ENCODE assay signal across 10 cellular contexts in the genomic region with DNA sequence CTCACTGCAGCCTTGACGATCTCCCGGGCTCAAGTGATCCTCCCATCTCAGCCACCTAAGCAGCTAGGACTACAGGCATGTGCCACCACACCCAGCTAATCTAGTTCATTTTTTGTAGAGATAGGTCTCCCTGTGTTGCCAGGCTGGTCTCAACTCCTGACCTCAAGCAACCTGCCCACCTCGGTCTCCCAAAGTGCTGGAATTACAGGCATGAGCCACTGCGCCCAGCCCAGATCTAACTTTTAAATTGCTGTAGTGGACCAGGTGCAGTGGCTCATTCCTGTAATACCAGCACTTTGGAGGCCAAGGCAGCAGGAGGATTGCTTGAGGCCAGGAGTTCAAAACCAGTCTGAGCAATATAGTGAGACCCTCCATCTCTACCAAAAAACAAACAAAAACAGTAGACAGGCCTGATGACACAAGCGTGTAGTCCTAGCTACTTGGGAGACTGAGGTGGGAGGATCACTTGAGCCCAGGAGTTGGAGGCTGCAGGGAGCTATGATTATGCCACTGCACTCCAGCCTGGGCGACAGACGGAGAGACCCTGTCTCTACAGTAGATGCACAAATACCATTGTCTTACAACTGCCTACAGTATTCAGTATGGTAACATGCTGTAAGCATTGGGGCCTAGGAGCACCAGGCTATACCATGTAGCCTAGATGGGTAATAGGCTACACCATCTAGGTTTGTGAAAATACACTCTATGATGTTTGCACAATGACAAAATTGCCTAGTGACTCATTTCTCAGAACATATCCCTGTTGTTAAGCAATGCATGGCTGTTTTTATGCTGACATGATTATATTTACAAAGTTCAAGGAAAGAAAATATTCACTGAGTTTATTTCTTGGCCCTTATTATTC. TPM values are rescaled to one million over a fixed set of nuclear protein-coding genes. Genes with fewer than 3 reads are reported as not detected.
A peak's percentile ranks its signal among the peaks of the same experiment; 100 is the strongest.
DNase-seq lines count a peak whose midpoint lies in the region; ATAC-seq, FAIRE-seq and TF ChIP-seq lines count a peak whose summit lies in the region.
"Had no signal": no experiment of that assay in that cellular context is flagged by ENCODE, and none has a peak within 500 bp of the region (broad histone marks: within the 10 kb centered on the region; RNA-seq: fewer than 3 reads in every experiment).

No MANE protein-coding gene starts in this region.

- intact Hi-C loops in kidney (cut with DNase I): no loop called here
- intact Hi-C loops in sigmoid colon (cut with DNase I): loop anchor here (10.0 kb wide), 1 partner anchor 657 kb away; no protein-coding TSS in a partner anchor

- H3K27ac ChIP-seq in HEK293 (ENCODE audit: extremely low read depth, low read depth, low read length): no peak overlapping the region
- no peak overlapping the region for H3K27ac ChIP-seq in kidney (ENCODE audit: low read depth in 2 of 2, low read length in 2 of 2)
- no peak overlapping the region for H3K27ac ChIP-seq in sigmoid colon

- H3K4me3 Mint-ChIP-seq in neural crest cell: peak overlapping the region; percentile 47

- CTCF ChIA-PET in HEK293 (lab: Yijun Ruan, JAX): no interaction called here

- no peak overlapping the region for H3K27ac Mint-ChIP-seq in neural crest cell (ENCODE audit: unreplicated experiment)

- H3K4me3 ChIP-seq in HEK293 (ENCODE audit: low read depth, low read length) (no peak overlapping the region), cardiac fibroblast (replicated peaks in 1 of 2; ENCODE audit: low read depth in 2 of 2, low read length in 2 of 2) (no peak overlapping the region), kidney (ENCODE audit: low read length in 2 of 2) (no peak overlapping the region), sigmoid colon (no peak overlapping the region)
- H3K4me3 ChIP-seq: esophagus squamous epithelium had no signal

- 40 to 80% methylated on average over 7 of the region's 7 CpGs for WGBS in sigmoid colon, 2 donors

- H3K9me3 ChIP-seq in HEK293 (ENCODE audit: control insufficient read depth, insufficient read depth, low read depth, low read length) (no peaks in the 10 kb centered on the region), kidney (ENCODE audit: control insufficient read depth in 1 of 2, low read length in 2 of 2) (no peaks in the 10 kb centered on the region), sigmoid colon (no peaks in the 10 kb centered on the region)
- H3K9me3 ChIP-seq: esophagus squamous epithelium had no signal

- no peak for TF ChIP-seq POLR2A in sigmoid colon (IDR thresholded peaks at IDR 0.05)

- FAIRE-seq in kidney (lab: Jason Lieb, UNC): no peak

- DNase-seq in NOMO-1 treated with dmso at 0.1 percent for 144 hours (lab: John Stamatoyannopoulos, UW; ENCODE audit: unreplicated experiment): peak; percentile 46
- DNase-seq in cardiac fibroblast (ENCODE audit: low read depth in 2 of 2): peak; percentile 67 to 87
- DNase-seq in neural crest cell (ENCODE audit: low read depth, low spot score): no peak
- no peak for DNase-seq in kidney
- no peak for DNase-seq in sigmoid colon
- DNase-seq: esophagus squamous epithelium, H7, OCI-M1 had no signal

- no peak for TF ChIP-seq CTCF in HEK293 (tag by site-specific recombination; IDR thresholded peaks at IDR 0.05)
- TF ChIP-seq CTCF in cardiac fibroblast (IDR thresholded peaks at IDR 0.05; ENCODE audit: low read depth, low read length): no peak
- TF ChIP-seq CTCF in neural crest cell (conservative IDR thresholded peaks at IDR 0.05): no peak
- no peak for TF ChIP-seq CTCF in kidney (IDR thresholded peaks at IDR 0.05; ENCODE audit: borderline replicate concordance, extremely low read depth, insufficient read depth)
- no peak for TF ChIP-seq CTCF in sigmoid colon (IDR thresholded peaks at IDR 0.05)

- no peak for TF ChIP-seq EP300 in sigmoid colon (IDR thresholded peaks at IDR 0.05)

- H3K4me1 ChIP-seq in HEK293 (ENCODE audit: control insufficient read depth, insufficient read depth, low read length): no peaks in the 10 kb centered on the region
- H3K4me1 ChIP-seq in kidney (ENCODE audit: control insufficient read depth in 1 of 2, insufficient read depth in 1 of 2, low read depth in 1 of 2, low read length in 2 of 2): peaks cover 4% of the 10 kb centered on the region in 2 donors
- peaks cover 0 to 15% (median 13%) of the 10 kb centered on the region in 4 donors for H3K4me1 ChIP-seq in sigmoid colon

- no peaks in the 10 kb centered on the region for H3K36me3 Mint-ChIP-seq in neural crest cell (ENCODE audit: low read depth)

- no peaks in the 10 kb centered on the region for H3K9me3 Mint-ChIP-seq in neural crest cell

- ATAC-seq in HG02588 (IDR thresholded peaks at IDR 0.05; ENCODE audit: unreplicated experiment): no peak

- POLR2A ChIA-PET in HEK293 (lab: Yijun Ruan, JAX): interaction anchor here (0.6 to 1.5 kb wide), 4 partner anchors 13 to 1901 kb away, joined by 3 to 5 read pairs (median 4); partner anchors contain the start of gene ARHGEF39

- H3K36me3 ChIP-seq in HEK293 (ENCODE audit: control insufficient read depth in 2 of 2, insufficient read depth in 1 of 2, low read length in 2 of 2) (no peaks in the 10 kb centered on the region), kidney (ENCODE audit: control insufficient read depth in 1 of 2, insufficient read depth in 2 of 2, low read length in 2 of 2) (no peaks in the 10 kb centered on the region), sigmoid colon (no peaks in the 10 kb centered on the region)
- H3K36me3 ChIP-seq: esophagus squamous epithelium had no signal

- H3K9ac ChIP-seq in kidney (ENCODE audit: low read length in 2 of 2): no peak overlapping the region

- peaks cover 9% of the 10 kb centered on the region for H3K27me3 Mint-ChIP-seq in neural crest cell (ENCODE audit: low read depth)

- peaks cover 25% of the 10 kb centered on the region for H3K4me1 Mint-ChIP-seq in neural crest cell

- H3K27me3 ChIP-seq in sigmoid colon: no peaks in the 10 kb centered on the region
- H3K27me3 ChIP-seq: esophagus squamous epithelium had no signal

TF ChIP-seq in HEK293, 187 proteins besides CTCF, POLR2A, EP300 and RAD21 (continues in another document):
- TF ChIP-seq ZNF629 (tag by site-specific recombination; IDR thresholded peaks at IDR 0.05) (0 out of 2 replicates have a peak, but pooled peaks have one; percentile 21), ZSCAN23 (tag by site-specific recombination; IDR thresholded peaks at IDR 0.05) (no peak), GLIS1 (tag by site-specific recombination; IDR thresholded peaks at IDR 0.05) (no peak), ZNF600 (tag by site-specific recombination; IDR thresholded peaks at IDR 0.05) (peak; percentile 12; the same call in 1 of the 2 replicates), ZSCAN18 (tag by site-specific recombination; IDR thresholded peaks at IDR 0.05) (no peak), BCL11B (tag by site-specific recombination; IDR thresholded peaks at IDR 0.05; ENCODE audit: low read depth) (no peak)
- TF ChIP-seq, protein P1, sequence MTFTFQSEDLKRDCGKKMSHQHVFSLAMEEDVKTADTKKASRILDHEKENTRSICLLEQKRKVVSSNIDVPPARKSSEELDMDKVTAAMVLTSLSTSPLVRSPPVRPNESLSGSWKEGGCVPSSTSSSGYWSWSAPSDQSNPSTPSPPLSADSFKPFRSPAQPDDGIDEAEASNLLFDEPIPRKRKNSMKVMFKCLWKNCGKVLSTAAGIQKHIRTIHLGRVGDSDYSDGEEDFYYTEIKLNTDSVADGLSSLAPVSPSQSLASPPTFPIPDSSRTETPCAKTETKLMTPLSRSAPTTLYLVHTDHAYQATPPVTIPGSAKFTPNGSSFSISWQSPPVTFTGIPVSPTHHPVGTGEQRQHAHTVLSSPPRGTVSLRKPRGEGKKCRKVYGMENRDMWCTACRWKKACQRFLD (tag by site-specific recombination; IDR thresholded peaks at IDR 0.05): no peak

RNA-seq across cellular contexts. Expression of gene SIT1, which starts 1.5 kb away (rescaled TPM):
- total RNA-seq in neural crest cell (0.33 TPM in 1 of 2 replicates, not detected in the other), kidney (3.1 TPM), sigmoid colon (under 1 TPM in 2 of 4 donors, not detected in 2; 0.81 to 0.82 TPM)
- polyA plus RNA-seq in kidney (ENCODE audit: insufficient read depth, low read depth, low replicate concordance) (0.32 TPM), sigmoid colon (10 to 100 TPM in 1 of 3 donors, 1 to 10 TPM in 1, not detected in 1; 1.8 to 15.9 TPM)

RNA-seq across cellular contexts. Expression of gene RMRP, which starts 5.6 kb away (rescaled TPM):
- 14,026 and 17,379 TPM in 2 replicates for total RNA-seq in neural crest cell
- 36,256 TPM for total RNA-seq in kidney
- polyA plus RNA-seq in kidney (ENCODE audit: insufficient read depth, low read depth, low replicate concordance): not detected
- total RNA-seq in sigmoid colon: over 10,000 TPM in 2 of 4 donors, 1,000 to 10,000 TPM in 2; 2,523 to 26,387 (median 8,883) TPM
- polyA plus RNA-seq in sigmoid colon: 100 to 1,000 TPM in 1 of 3 donors, not detected in 2; 480 TPM

RNA-seq across cellular contexts. Expression of gene CCDC107, which starts 5.9 kb away (rescaled TPM):
- total RNA-seq in neural crest cell (15.4 and 17.2 TPM in 2 replicates), kidney (26.8 TPM), sigmoid colon (100 to 1,000 TPM in 1 of 4 donors, 10 to 100 TPM in 3; 70.6 to 112 (median 83.1) TPM)
- polyA plus RNA-seq in kidney (ENCODE audit: insufficient read depth, low read depth, low replicate concordance) (52.3 TPM), sigmoid colon (10 to 100 TPM; 21.3 to 28.8 (median 24.2) TPM)

RNA-seq across cellular contexts. Expression of gene ARHGEF39, which starts 12.8 kb away (rescaled TPM):
- total RNA-seq in neural crest cell: 27.2 and 28.0 TPM in 2 replicates
- total RNA-seq in kidney: 0.72 TPM
- 0.17 TPM for polyA plus RNA-seq in kidney (ENCODE audit: insufficient read depth, low read depth, low replicate concordance)
- total RNA-seq in sigmoid colon: 1 to 10 TPM in 3 of 4 donors, under 1 TPM in 1; 0.99 to 3.3 (median 1.4) TPM
- polyA plus RNA-seq in sigmoid colon: 1 to 10 TPM in 2 of 3 donors, under 1 TPM in 1; 0.60 to 9.0 (median 1.6) TPM

RNA-seq across cellular contexts. Expression of gene CA9, which starts 21.5 kb away (rescaled TPM):
- total RNA-seq in neural crest cell (0.45 and 0.63 TPM in 2 replicates), kidney (0.85 TPM), sigmoid colon (under 1 TPM in 2 of 4 donors, not detected in 2; 0.33 to 0.71 TPM)
- polyA plus RNA-seq in kidney (ENCODE audit: insufficient read depth, low read depth, low replicate concordance) (0.67 TPM), sigmoid colon (1 to 10 TPM in 1 of 3 donors, not detected in 2; 1.7 TPM)
- total RNA-seq: H7 had no signal

Comparison
In these comparisons a context has a peak if more than half of its experiments do, and no peak if none do; other contexts are left out.
1. DNase-seq: peak in NOMO-1 treated with dmso at 0.1 percent for 144 hours (single experiment) and cardiac fibroblast (2 of 2); none in neural crest cell (single experiment), kidney (single experiment) and sigmoid colon (single experiment).